ENCODE assay signal across 10 cellular contexts in the genomic region with DNA sequence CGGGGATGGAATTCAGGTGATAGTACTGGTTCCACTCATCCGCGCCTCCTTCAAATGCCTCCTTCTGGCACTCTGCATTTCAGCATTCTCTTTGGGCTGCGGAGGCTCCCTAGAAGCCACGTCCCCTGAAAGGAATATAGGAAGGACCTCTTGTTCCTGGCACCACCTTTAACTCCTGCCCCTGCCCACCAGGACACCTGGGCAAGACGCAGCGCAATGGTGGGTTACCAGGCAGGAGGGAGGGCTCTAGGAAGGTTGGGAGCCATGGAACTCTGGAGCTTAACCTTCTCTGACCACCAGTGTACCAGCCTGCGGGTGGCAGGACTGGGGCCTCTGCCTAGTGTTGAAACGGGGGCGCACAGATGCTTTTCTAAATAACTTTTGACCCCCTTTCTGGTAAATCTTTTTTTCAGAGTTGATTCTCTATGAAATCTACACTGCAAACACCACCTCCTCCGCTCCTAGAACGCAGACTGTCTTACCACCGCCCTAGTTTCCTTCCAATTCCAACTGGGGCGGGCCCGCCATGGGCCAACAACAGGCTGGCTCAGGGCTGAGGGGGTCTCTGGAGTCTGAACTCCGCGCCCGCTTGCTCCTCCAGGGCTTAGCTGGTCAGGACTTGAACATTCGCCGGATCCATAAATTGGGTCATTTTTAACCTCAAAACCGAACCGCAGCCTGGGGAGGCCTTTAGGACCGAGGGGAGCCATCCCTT. TPM values are rescaled to one million over a fixed set of nuclear protein-coding genes. Genes with fewer than 3 reads are reported as not detected.
DNase-seq lines count a peak whose midpoint lies in the region; ATAC-seq and TF ChIP-seq lines count a peak whose summit lies in the region.
"Had no signal": no experiment of that assay in that cellular context is flagged by ENCODE, and none has a peak within 500 bp of the region (broad histone marks: within the 10 kb centered on the region; RNA-seq: fewer than 3 reads in every experiment).

No MANE protein-coding gene starts in this region.

- H3K36me3 ChIP-seq in BLaER1 treated with 17β-estradiol and CSF1 and Interleukin-3, amounts not matched to agents 10 nM and 100 nM, result no peaks in the 10 kb centered on the region
- no peaks in the 10 kb centered on the region for H3K36me3 ChIP-seq in ascending aorta
- no peaks in the 10 kb centered on the region for H3K36me3 ChIP-seq in iPS-15b (ENCODE audit: control insufficient read depth, insufficient read depth, low read length)
- H3K36me3 ChIP-seq: SJCRH30 had no signal

- peaks cover 64 to 81% (median 75%) of the 10 kb centered on the region in 11 experiments for H3K27me3 ChIP-seq in BLaER1 treated with 17β-estradiol and CSF1 and Interleukin-3, amounts not matched to agents 10 nM and 100 nM
- H3K27me3 ChIP-seq in ascending aorta, result no peaks in the 10 kb centered on the region
- H3K27me3 ChIP-seq in iPS-15b (ENCODE audit: control insufficient read depth, insufficient read depth, low read length), result peaks cover 71% of the 10 kb centered on the region
- H3K27me3 ChIP-seq: SJCRH30 had no signal

- peaks cover 0 to 28% (median 19%) of the 10 kb centered on the region in 11 experiments; a peak in 14 of 22 replicates for H4K20me1 ChIP-seq in BLaER1 treated with 17β-estradiol and CSF1 and Interleukin-3, amounts not matched to agents 10 nM and 100 nM

- H3K4me1 ChIP-seq in BLaER1 treated with 17β-estradiol and CSF1 and Interleukin-3, amounts not matched to agents 10 nM and 100 nM, result peaks cover 11 to 21% (median 17%) of the 10 kb centered on the region in 10 experiments
- H3K4me1 ChIP-seq in ascending aorta (peaks cover 0 to 10% of the 10 kb centered on the region in 2 donors), iPS-15b (ENCODE audit: control insufficient read depth, insufficient read depth, low read length) (peaks cover 11% of the 10 kb centered on the region)
- H3K4me1 ChIP-seq: SJCRH30 had no signal

- intact Hi-C loops in ascending aorta (cut with DNase I) (loop anchor here (2.0 to 10.0 kb wide), 3 partner anchors 86 to 1114 kb away; a partner anchor contains a TSS), posterior vena cava (cut with DNase I) (no loop called here)

- H3K9me3 ChIP-seq in BLaER1 treated with 17β-estradiol and CSF1 and Interleukin-3, amounts not matched to agents 10 nM and 100 nM (replicated peaks in 1 of 11), result peaks cover 0 to 5% (median 0%) of the 10 kb centered on the region in 11 experiments; a peak in 2 of 22 replicates
- H3K9me3 ChIP-seq in ascending aorta (no peaks in the 10 kb centered on the region), iPS-15b (ENCODE audit: control insufficient read depth, insufficient read depth, low read length) (no peaks in the 10 kb centered on the region)
- H3K9me3 ChIP-seq: SJCRH30 had no signal

- ATAC-seq in GM21367 (IDR thresholded peaks at IDR 0.05; ENCODE audit: unreplicated experiment), result no peak
- ATAC-seq in HG03442 (IDR thresholded peaks at IDR 0.05; ENCODE audit: unreplicated experiment), result no peak

- H3K9ac ChIP-seq in BLaER1 treated with 17β-estradiol and CSF1 and Interleukin-3, amounts not matched to agents 10 nM and 100 nM, result peak overlapping the region in 2 of 11 experiments; percentile 56 to 63; a peak in 1 of 22 replicates
- no peak overlapping the region for H3K9ac ChIP-seq in iPS-15b (ENCODE audit: low read depth, low read length)

- peak overlapping the region; percentile 89 to 99 (median 95) for H3K4me2 ChIP-seq in BLaER1 treated with 17β-estradiol and CSF1 and Interleukin-3, amounts not matched to agents 10 nM and 100 nM

- H3K27ac ChIP-seq in BLaER1 treated with 17β-estradiol and CSF1 and Interleukin-3, amounts not matched to agents 10 nM and 100 nM, result no peak overlapping the region
- peak overlapping the region; percentile 80 to 82 for H3K27ac ChIP-seq in ascending aorta
- H3K27ac ChIP-seq: SJCRH30 had no signal

- peak overlapping the region; percentile 55 to 75 (median 66) for H3K4me3 ChIP-seq in BLaER1 treated with 17β-estradiol and CSF1 and Interleukin-3, amounts not matched to agents 10 nM and 100 nM
- H3K4me3 ChIP-seq in ascending aorta (peak overlapping the region; percentile 71 to 84), iPS-15b (ENCODE audit: low read depth, low read length) (peak overlapping the region; percentile 58)
- H3K4me3 ChIP-seq: SJCRH30 had no signal

- TF ChIP-seq CTCF in ascending aorta (IDR thresholded peaks at IDR 0.05), result no peak

- DNase-seq in ascending aorta (ENCODE audit: low spot score in 2 of 2), result no peak
- peak; percentile 67 for DNase-seq in posterior vena cava (ENCODE audit: low spot score)
- no peak for DNase-seq in NCI-H748 treated with DMSO at 0.1 percent for 48 hours (lab: John Stamatoyannopoulos, UW)
- no peak for DNase-seq in COR-L47 (lab: John Stamatoyannopoulos, UW)
- DNase-seq: activated T-cell treated with anti-CD3 and anti-CD28 coated beads, Interleukin-2, amount 50 U/mL, for 4 hours; SJCRH30 had no signal

RNA-seq across cellular contexts. Expression of a gene that starts 0.9 kb away (rescaled TPM):
- total RNA-seq in ascending aorta (13.7 TPM), posterior vena cava (10 to 100 TPM; 11.3 to 22.5 TPM)
- total RNA-seq: activated T-cell treated with anti-CD3 and anti-CD28 coated beads, Interleukin-2, amount 50 U/mL, for 4 hours; SJCRH30 had no signal

Comparison
In these comparisons a context has a peak if more than half of its experiments do, and no peak if none do; other contexts are left out.
1. H3K27ac ChIP-seq: peak in ascending aorta (2 of 2); none in BLaER1 treated with 17β-estradiol and CSF1 and Interleukin-3, amounts not matched to agents 10 nM and 100 nM (0 of 11).
2. Peak in every context shown above with its lines, with median percentiles within 50 percentile points of each other: H3K4me3 ChIP-seq.